In the genomic region with DNA sequence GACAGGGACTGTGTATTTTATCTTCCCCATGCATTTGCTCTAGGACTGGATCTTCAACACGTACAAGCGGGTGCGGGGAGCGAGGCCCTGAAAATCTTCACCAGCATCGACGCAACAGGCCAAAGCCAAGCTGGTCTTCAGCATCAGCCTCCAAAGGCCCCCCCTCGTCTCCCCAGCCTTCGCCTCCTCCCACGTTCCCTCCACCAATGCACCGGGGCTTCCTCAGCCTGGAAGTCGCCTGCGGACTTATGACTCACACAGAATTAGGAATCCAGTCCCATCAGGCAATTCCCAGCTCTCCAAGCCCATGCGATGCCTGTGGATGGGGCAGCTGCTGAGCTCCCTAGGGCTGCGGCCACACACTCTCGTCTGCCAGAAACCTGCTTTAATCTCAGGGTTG, we compare ENCODE assay signal across 1 cellular context.
TF ChIP-seq lines count a peak whose summit lies in the region.

No MANE protein-coding gene starts in this region.

TF ChIP-seq in HEK293T, 16 proteins besides CTCF, POLR2A, EP300 and RAD21 (continued from another document):
- no peak for TF ChIP-seq FOXK2 (IDR thresholded peaks at IDR 0.05)
- TF ChIP-seq, protein P1, sequence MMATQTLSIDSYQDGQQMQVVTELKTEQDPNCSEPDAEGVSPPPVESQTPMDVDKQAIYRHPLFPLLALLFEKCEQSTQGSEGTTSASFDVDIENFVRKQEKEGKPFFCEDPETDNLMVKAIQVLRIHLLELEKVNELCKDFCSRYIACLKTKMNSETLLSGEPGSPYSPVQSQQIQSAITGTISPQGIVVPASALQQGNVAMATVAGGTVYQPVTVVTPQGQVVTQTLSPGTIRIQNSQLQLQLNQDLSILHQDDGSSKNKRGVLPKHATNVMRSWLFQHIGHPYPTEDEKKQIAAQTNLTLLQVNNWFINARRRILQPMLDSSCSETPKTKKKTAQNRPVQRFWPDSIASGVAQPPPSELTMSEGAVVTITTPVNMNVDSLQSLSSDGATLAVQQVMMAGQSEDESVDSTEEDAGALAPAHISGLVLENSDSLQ (IDR thresholded peaks at IDR 0.05) = no peak
- TF ChIP-seq SP1 (IDR thresholded peaks at IDR 0.05) = no peak
- TF ChIP-seq ZNF384 (IDR thresholded peaks at IDR 0.05) = no peak
- no peak for TF ChIP-seq HDGF (IDR thresholded peaks at IDR 0.05; ENCODE audit: borderline replicate concordance)
- no peak for TF ChIP-seq ELF4 (IDR thresholded peaks at IDR 0.05)
- no peak for TF ChIP-seq FOXM1 (IDR thresholded peaks at IDR 0.05; ENCODE audit: borderline replicate concordance)
- no peak for TF ChIP-seq NFRKB (IDR thresholded peaks at IDR 0.05)
- TF ChIP-seq ARNT (IDR thresholded peaks at IDR 0.05) = no peak
- TF ChIP-seq FOXA1 (IDR thresholded peaks at IDR 0.05) = no peak
- no peak for TF ChIP-seq LEF1 (IDR thresholded peaks at IDR 0.05; ENCODE audit: borderline replicate concordance)
- TF ChIP-seq TARDBP (IDR thresholded peaks at IDR 0.05) = no peak
- no peak for TF ChIP-seq CTBP1 (IDR thresholded peaks at IDR 0.05; ENCODE audit: borderline replicate concordance)
- no peak for TF ChIP-seq SUZ12 (IDR thresholded peaks at IDR 0.05)
- TF ChIP-seq BHLHE40 (IDR thresholded peaks at IDR 0.05; ENCODE audit: borderline replicate concordance) = no peak
TF ChIP-seq in HEK293T: peak in this region for 0.
